In the genomic region with DNA sequence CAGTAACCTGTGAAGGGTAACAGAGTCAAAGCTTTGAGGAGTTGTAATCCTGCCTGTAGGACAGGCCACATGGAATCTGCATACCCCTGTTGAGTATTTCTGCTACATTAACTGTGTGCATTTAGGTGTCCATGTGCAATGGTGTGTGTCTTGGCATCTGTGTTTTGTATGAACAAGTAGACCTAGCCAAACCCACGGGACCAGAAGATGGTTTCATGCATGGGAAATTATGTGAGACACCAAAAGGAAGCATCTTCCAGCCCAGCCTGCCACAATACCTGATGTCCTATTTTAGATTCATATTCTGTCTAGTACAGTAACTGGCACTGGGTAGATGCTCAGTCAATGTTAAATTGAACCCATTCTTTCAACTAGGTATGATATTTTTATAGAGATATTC, we compare ENCODE assay signal across 16 cellular contexts.
DNase-seq lines count a peak whose midpoint lies in the region; ATAC-seq, FAIRE-seq and TF ChIP-seq lines count a peak whose summit lies in the region.
"Had no signal": no experiment of that assay in that cellular context is flagged by ENCODE, and none has a peak within 500 bp of the region (broad histone marks: within the 10 kb centered on the region; RNA-seq: fewer than 3 reads in every experiment).

No MANE protein-coding gene starts in this region.

- ATAC-seq in HG02938 (IDR thresholded peaks at IDR 0.05; ENCODE audit: unreplicated experiment), result no peak
- ATAC-seq: GM12878, HCT116 had no signal

- H3K4me1 ChIP-seq in OCI-LY3 (ENCODE audit: low read length) (peaks cover 49% of the 10 kb centered on the region), keratinocyte (ENCODE audit: control insufficient read depth, extremely low read depth, insufficient read depth, low read length) (peaks cover 52% of the 10 kb centered on the region)

- no peaks in the 10 kb centered on the region for H3K79me2 ChIP-seq in OCI-LY3 (ENCODE audit: low read length)
- H3K79me2 ChIP-seq in keratinocyte (ENCODE audit: control insufficient read depth, insufficient read depth, low read length), result no peaks in the 10 kb centered on the region

- peaks cover 3% of the 10 kb centered on the region for H3K36me3 ChIP-seq in OCI-LY3 (replicated peaks; ENCODE audit: low read depth, low read length)
- no peaks in the 10 kb centered on the region for H3K36me3 ChIP-seq in keratinocyte (ENCODE audit: control insufficient read depth in 2 of 2, extremely low read depth in 1 of 2, insufficient read depth in 2 of 2, low read length in 2 of 2)

- H3K27me3 ChIP-seq in OCI-LY3 (ENCODE audit: low read depth, low read length) (no peaks in the 10 kb centered on the region), keratinocyte (ENCODE audit: control insufficient read depth, extremely low read depth, insufficient read depth, low read length) (no peaks in the 10 kb centered on the region)

- TF ChIP-seq CTCF in OCI-LY3 (IDR thresholded peaks at IDR 0.05; ENCODE audit: low read depth, low read length) (no peak), keratinocyte (optimal IDR thresholded peaks at IDR 0.05 in 1 of 3, IDR thresholded peaks at IDR 0.05 in 1 of 3, conservative IDR thresholded peaks at IDR 0.05 in 1 of 3; ENCODE audit: extremely low read depth in 1 of 3, insufficient read depth in 2 of 3, low read length in 3 of 3) (no peak)

- H3K27ac ChIP-seq in OCI-LY3 (ENCODE audit: low read length) (no peak overlapping the region), keratinocyte (ENCODE audit: control insufficient read depth, insufficient read depth, low read length) (peak overlapping the region; percentile 93), substantia nigra (ENCODE audit: low read depth, low read length, poor library complexity, severe bottlenecking) (no peak overlapping the region)
- H3K27ac ChIP-seq: 22Rv1, GM23248 had no signal

- dilution Hi-C loops in keratinocyte (cut with MboI; ENCODE audit: extremely low pct_ligation_motif_present, low sequenced_read_pairs), result no loop called here

- no peak overlapping the region for H2AFZ ChIP-seq in OCI-LY3 (ENCODE audit: low read depth, low read length)
- H2AFZ ChIP-seq in keratinocyte (ENCODE audit: control insufficient read depth, low read length), result no peak overlapping the region
- H2AFZ ChIP-seq: GM23248 had no signal

- H4K20me1 ChIP-seq in OCI-LY3 (ENCODE audit: insufficient read depth, low read length), result no peaks in the 10 kb centered on the region
- no peaks in the 10 kb centered on the region for H4K20me1 ChIP-seq in keratinocyte (ENCODE audit: control insufficient read depth, extremely low read depth, insufficient read depth, low read length)

- H3K9ac ChIP-seq in OCI-LY3 (ENCODE audit: low read length) (no peak overlapping the region), keratinocyte (ENCODE audit: control insufficient read depth, extremely low read depth, insufficient read depth, low read length) (no peak overlapping the region)
- H3K9ac ChIP-seq: GM23248 had no signal

- DNase-seq in NCI-H2171 treated with DMSO at 0.1 percent for 48 hours (lab: John Stamatoyannopoulos, UW) (peak; percentile 3), NCI-H2171 (lab: John Stamatoyannopoulos, UW) (no peak), keratinocyte (ENCODE audit: low read depth, low spot score) (no peak), SW 1271 (lab: John Stamatoyannopoulos, UW) (no peak), T1000 (lab: John Stamatoyannopoulos, UW) (no peak), substantia nigra (lab: John Stamatoyannopoulos, UW) (no peak)
- DNase-seq: CD4-positive, CD25-positive, alpha-beta regulatory T cell; DMS53; GM23248 had no signal

- H3K9me1 ChIP-seq in keratinocyte (ENCODE audit: control insufficient read depth, extremely low read depth, insufficient read depth, low read length), result no peaks in the 10 kb centered on the region

- H3K4me3 ChIP-seq in OCI-LY3 (ENCODE audit: low read length) (no peak overlapping the region), keratinocyte (ENCODE audit: control insufficient read depth in 2 of 3, extremely low read depth in 1 of 3, insufficient read depth in 2 of 3, low read depth in 1 of 3, low read length in 3 of 3) (no peak overlapping the region)
- H3K4me3 ChIP-seq: GM12878, GM23248 had no signal

- H3K9me3 ChIP-seq in OCI-LY3 (ENCODE audit: insufficient read depth, low read length), result no peaks in the 10 kb centered on the region
- no peaks in the 10 kb centered on the region for H3K9me3 ChIP-seq in keratinocyte (ENCODE audit: control insufficient read depth, low read depth, low read length)

- no peak for FAIRE-seq in keratinocyte (lab: Jason Lieb, UNC)
- FAIRE-seq: GM12878, GM18507, H54 had no signal

- H3K4me2 ChIP-seq in OCI-LY3 (ENCODE audit: low read length) (0 out of 2 replicates have a peak overlapping the region, but pooled peaks have one; percentile 5), keratinocyte (ENCODE audit: control insufficient read depth, extremely low read depth, insufficient read depth, low read depth, low read length) (no peak overlapping the region)
